In the genomic region with DNA sequence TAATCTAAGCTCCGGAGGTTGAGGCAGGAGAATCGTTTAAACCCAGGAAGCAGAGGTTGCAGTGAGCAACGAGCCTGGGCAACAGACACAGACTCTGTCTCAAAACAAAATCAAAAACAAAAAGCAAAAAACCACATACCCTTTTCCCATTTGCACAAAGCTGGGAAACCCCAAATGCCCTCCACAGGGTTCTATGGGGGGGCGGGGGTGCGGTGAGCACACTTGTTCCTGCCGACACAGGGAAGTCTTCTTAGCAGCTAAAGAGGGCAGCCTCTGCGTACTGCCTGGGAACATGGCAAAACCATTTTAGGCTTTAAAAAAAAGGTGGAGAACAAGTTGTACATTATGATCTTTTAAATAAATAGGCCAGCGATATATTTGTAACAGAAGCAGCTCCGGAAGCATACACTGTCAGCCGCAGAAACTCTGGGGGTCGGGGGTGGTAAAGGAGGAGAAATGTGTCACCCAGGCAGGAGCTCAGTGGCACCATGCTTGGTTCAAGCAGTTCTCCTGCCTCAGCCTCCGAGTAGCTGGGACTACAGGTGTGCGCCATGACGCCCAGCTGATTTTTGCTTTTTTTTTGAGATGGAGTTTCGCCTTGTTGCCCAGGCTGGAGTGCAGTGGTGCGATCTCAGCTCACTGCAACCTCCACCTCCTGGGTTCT, we compare ENCODE assay signal across 8 cellular contexts. TPM values are rescaled to one million over a fixed set of nuclear protein-coding genes. Genes with fewer than 3 reads are reported as not detected.
DNase-seq lines count a peak whose midpoint lies in the region; ATAC-seq and TF ChIP-seq lines count a peak whose summit lies in the region.
"Not testable (repeated sequence)": the region's sequence is repeated elsewhere in the genome, so short reads cannot be mapped to it uniquely, and the experiment has no call there.

No MANE protein-coding gene starts in this region.

- peaks cover 19 to 60% (median 38%) of the 10 kb centered on the region in 4 donors for H3K4me1 Mint-ChIP-seq in CD4-positive, alpha-beta memory T cell
- H3K4me1 Mint-ChIP-seq in IgD-negative memory B cell (peaks cover 13 to 20% (median 19%) of the 10 kb centered on the region in 3 donors), osteocyte (ENCODE audit: unreplicated experiment) (peaks cover 61% of the 10 kb centered on the region)
- peaks cover 65% of the 10 kb centered on the region for H3K4me1 Mint-ChIP-seq in activated CD8-positive, alpha-beta T cell treated with anti-CD3 and anti-CD28 coated beads, Interleukin-2, amount 10 ng/mL, durations not matched to agents 7 days and 5 days (ENCODE audit: low read depth)
- peaks cover 40% of the 10 kb centered on the region for H3K4me1 Mint-ChIP-seq in activated naive CD8-positive, alpha-beta T cell treated with anti-CD3 and anti-CD28 coated beads, Interleukin-2, amount 10 ng/mL, durations not matched to agents 7 days and 5 days
- peaks cover 59% of the 10 kb centered on the region for H3K4me1 Mint-ChIP-seq in stimulated activated naive CD8-positive, alpha-beta T cell treated with anti-CD3 and anti-CD28 coated beads, Interleukin-15, Interleukin-2, amounts not matched to agents 100 ng/mL and 50 ng/mL, for 24 hours (ENCODE audit: low read depth)

- not testable (repeated sequence) for H3K4me3 ChIP-seq in CD4-positive, alpha-beta memory T cell (ENCODE audit: low read length in 2 of 2)
- H3K4me3 ChIP-seq in SU-DHL-6 (ENCODE audit: insufficient read depth, low read length, poor library complexity, severe bottlenecking) (peak overlapping the region; percentile 46), fibroblast of the aortic adventitia (ENCODE audit: low read depth, low read length) (peak overlapping the region; percentile 41)

- TF ChIP-seq CTCF in SU-DHL-6 (IDR thresholded peaks at IDR 0.05; ENCODE audit: insufficient read depth, low read length, poor library complexity, severe bottlenecking); fibroblast of the aortic adventitia (IDR thresholded peaks at IDR 0.05; ENCODE audit: insufficient read depth, low read length); osteocyte (IDR thresholded peaks at IDR 0.05): not testable (repeated sequence)

- not testable (repeated sequence) for H4K20me1 ChIP-seq in SU-DHL-6 (ENCODE audit: low read depth, low read length)

- H3K27me3 Mint-ChIP-seq in CD4-positive, alpha-beta memory T cell; IgD-negative memory B cell; activated CD8-positive, alpha-beta T cell treated with anti-CD3 and anti-CD28 coated beads, Interleukin-2, amount 10 ng/mL, durations not matched to agents 7 days and 5 days (ENCODE audit: low read depth); activated naive CD8-positive, alpha-beta T cell treated with anti-CD3 and anti-CD28 coated beads, Interleukin-2, amount 10 ng/mL, durations not matched to agents 7 days and 5 days; osteocyte (ENCODE audit: unreplicated experiment); stimulated activated naive CD8-positive, alpha-beta T cell treated with anti-CD3 and anti-CD28 coated beads, Interleukin-15, Interleukin-2, amounts not matched to agents 100 ng/mL and 50 ng/mL, for 24 hours: not testable (repeated sequence)

- H3K9me3 Mint-ChIP-seq in CD4-positive, alpha-beta memory T cell; IgD-negative memory B cell; activated CD8-positive, alpha-beta T cell treated with anti-CD3 and anti-CD28 coated beads, Interleukin-2, amount 10 ng/mL, durations not matched to agents 7 days and 5 days (ENCODE audit: insufficient read depth); activated naive CD8-positive, alpha-beta T cell treated with anti-CD3 and anti-CD28 coated beads, Interleukin-2, amount 10 ng/mL, durations not matched to agents 7 days and 5 days; osteocyte (ENCODE audit: unreplicated experiment); stimulated activated naive CD8-positive, alpha-beta T cell treated with anti-CD3 and anti-CD28 coated beads, Interleukin-15, Interleukin-2, amounts not matched to agents 100 ng/mL and 50 ng/mL, for 24 hours: not testable (repeated sequence)

- H3K4me1 ChIP-seq in CD4-positive, alpha-beta memory T cell (ENCODE audit: insufficient read depth, low read length) = peaks cover 39% of the 10 kb centered on the region

- peak overlapping the region; percentile 84 to 99 (median 91) for H3K27ac Mint-ChIP-seq in CD4-positive, alpha-beta memory T cell
- peak overlapping the region; percentile 23 to 84 (median 39) for H3K27ac Mint-ChIP-seq in IgD-negative memory B cell
- H3K27ac Mint-ChIP-seq in activated CD8-positive, alpha-beta T cell treated with anti-CD3 and anti-CD28 coated beads, Interleukin-2, amount 10 ng/mL, durations not matched to agents 7 days and 5 days = peak overlapping the region; percentile 85
- peak overlapping the region; percentile 94 for H3K27ac Mint-ChIP-seq in activated naive CD8-positive, alpha-beta T cell treated with anti-CD3 and anti-CD28 coated beads, Interleukin-2, amount 10 ng/mL, durations not matched to agents 7 days and 5 days
- peak overlapping the region; percentile 44 for H3K27ac Mint-ChIP-seq in osteocyte (ENCODE audit: unreplicated experiment)
- H3K27ac Mint-ChIP-seq in stimulated activated naive CD8-positive, alpha-beta T cell treated with anti-CD3 and anti-CD28 coated beads, Interleukin-15, Interleukin-2, amounts not matched to agents 100 ng/mL and 50 ng/mL, for 24 hours = peak overlapping the region; percentile 100

- peak overlapping the region; percentile 70 for H3K9ac ChIP-seq in SU-DHL-6 (ENCODE audit: low read length)

- not testable (repeated sequence) for H3K9me2 ChIP-seq in SU-DHL-6 (replicated peaks; ENCODE audit: insufficient read depth, low read length)

- H3K4me2 ChIP-seq in SU-DHL-6 (ENCODE audit: low read depth, low read length, poor library complexity, severe bottlenecking) = peak overlapping the region; percentile 85

- not testable (repeated sequence) for H3K36me3 ChIP-seq in CD4-positive, alpha-beta memory T cell (ENCODE audit: insufficient read depth, low read length); SU-DHL-6 (ENCODE audit: low read length)

- peak overlapping the region; percentile 77 to 98 (median 94) for H3K4me3 Mint-ChIP-seq in CD4-positive, alpha-beta memory T cell
- H3K4me3 Mint-ChIP-seq in IgD-negative memory B cell (peak overlapping the region; percentile 46 to 94 (median 76)), osteocyte (ENCODE audit: unreplicated experiment) (peak overlapping the region; percentile 78)
- peak overlapping the region; percentile 81 for H3K4me3 Mint-ChIP-seq in activated CD8-positive, alpha-beta T cell treated with anti-CD3 and anti-CD28 coated beads, Interleukin-2, amount 10 ng/mL, durations not matched to agents 7 days and 5 days
- peak overlapping the region; percentile 93 for H3K4me3 Mint-ChIP-seq in activated naive CD8-positive, alpha-beta T cell treated with anti-CD3 and anti-CD28 coated beads, Interleukin-2, amount 10 ng/mL, durations not matched to agents 7 days and 5 days
- peak overlapping the region; percentile 100 for H3K4me3 Mint-ChIP-seq in stimulated activated naive CD8-positive, alpha-beta T cell treated with anti-CD3 and anti-CD28 coated beads, Interleukin-15, Interleukin-2, amounts not matched to agents 100 ng/mL and 50 ng/mL, for 24 hours

- not testable (repeated sequence) for H3K27me3 ChIP-seq in CD4-positive, alpha-beta memory T cell (ENCODE audit: insufficient read depth, low read length); SU-DHL-6 (ENCODE audit: low read length)

- H3K9me3 ChIP-seq in CD4-positive, alpha-beta memory T cell (ENCODE audit: control insufficient read depth in 1 of 2, low read length in 2 of 2); SU-DHL-6 (ENCODE audit: insufficient read depth, low read length): not testable (repeated sequence)

- peak; percentile 38 to 91 (median 63) for DNase-seq in CD4-positive, alpha-beta memory T cell
- DNase-seq in activated CD8-positive, alpha-beta T cell treated with anti-CD3 and anti-CD28 coated beads, Interleukin-2, amount 10 ng/mL, durations not matched to agents 7 days and 5 days = peak; percentile 62
- DNase-seq in activated naive CD8-positive, alpha-beta T cell treated with anti-CD3 and anti-CD28 coated beads, Interleukin-2, amount 10 ng/mL, durations not matched to agents 7 days and 5 days = peak; percentile 43
- DNase-seq in fibroblast of the aortic adventitia (ENCODE audit: low read depth); osteocyte (ENCODE audit: extremely low spot score, unreplicated experiment): not testable (repeated sequence)

- not testable (repeated sequence) for ATAC-seq in activated CD8-positive, alpha-beta T cell treated with anti-CD3 and anti-CD28 coated beads, Interleukin-2, amount 10 ng/mL, durations not matched to agents 7 days and 5 days; activated naive CD8-positive, alpha-beta T cell treated with anti-CD3 and anti-CD28 coated beads, Interleukin-2, amount 10 ng/mL, durations not matched to agents 7 days and 5 days (ENCODE audit: low read depth)

- not testable (repeated sequence) for H3F3A ChIP-seq in SU-DHL-6 (ENCODE audit: insufficient read depth)

- H3K79me2 ChIP-seq in SU-DHL-6 (ENCODE audit: insufficient read depth, low read length) = peaks cover 80% of the 10 kb centered on the region

- POLR2A ChIA-PET in CD4-positive, alpha-beta memory T cell (lab: Charles Lee; ENCODE audit: partially characterized antibody) = interaction anchor here (0.9 to 7.9 kb wide), 8 partner anchors 10 to 100 kb away, joined by 4 to 85 read pairs (median 5); a partner anchor contains a TSS
- POLR2A ChIA-PET in activated CD8-positive, alpha-beta T cell treated with anti-CD3 and anti-CD28 coated beads, Interleukin-2, amount 10 ng/mL, durations not matched to agents 7 days and 5 days (lab: Charles Lee) = interaction anchor here (0.6 to 8.9 kb wide), 9 partner anchors 9 to 100 kb away, joined by 3 to 96 read pairs (median 5); a partner anchor contains a TSS
- POLR2A ChIA-PET in activated naive CD8-positive, alpha-beta T cell treated with anti-CD3 and anti-CD28 coated beads, Interleukin-2, amount 10 ng/mL, durations not matched to agents 7 days and 5 days (lab: Charles Lee) = interaction anchor here (1.1 to 9.2 kb wide), 4 partner anchors 13 to 100 kb away, joined by 3 to 191 read pairs (median 96); a partner anchor contains a TSS

- CTCF ChIA-PET in CD4-positive, alpha-beta memory T cell (lab: Charles Lee; ENCODE audit: partially characterized antibody) = interaction anchor here (0.9 to 13.6 kb wide), 5 partner anchors 10 to 96 kb away, joined by 4 to 388 read pairs (median 5); no protein-coding TSS in a partner anchor
- CTCF ChIA-PET in activated CD8-positive, alpha-beta T cell treated with anti-CD3 and anti-CD28 coated beads, Interleukin-2, amount 10 ng/mL, durations not matched to agents 7 days and 5 days (lab: Charles Lee) = interaction anchor here (1.1 to 13.0 kb wide), 6 partner anchors 10 to 86 kb away, joined by 3 to 493 read pairs (median 8); no protein-coding TSS in a partner anchor

- peak overlapping the region; percentile 38 for H3K27ac ChIP-seq in CD4-positive, alpha-beta memory T cell (ENCODE audit: low read depth, low read length)
- peak overlapping the region; percentile 68 for H3K27ac ChIP-seq in SU-DHL-6 (ENCODE audit: low read depth, low read length)

- intact Hi-C loops in CD4-positive, alpha-beta memory T cell (cut with micrococcal nuclease) = not testable (repeated sequence)

- H2AFZ ChIP-seq in SU-DHL-6 (ENCODE audit: low read depth, low read length, severe bottlenecking) = not testable (repeated sequence)

- H3K36me3 Mint-ChIP-seq in CD4-positive, alpha-beta memory T cell = peaks cover 0 to 15% of the 10 kb centered on the region in 2 donors
- not testable (repeated sequence) for H3K36me3 Mint-ChIP-seq in IgD-negative memory B cell
- H3K36me3 Mint-ChIP-seq in activated CD8-positive, alpha-beta T cell treated with anti-CD3 and anti-CD28 coated beads, Interleukin-2, amount 10 ng/mL, durations not matched to agents 7 days and 5 days (ENCODE audit: low read depth) = peaks cover 48% of the 10 kb centered on the region
- H3K36me3 Mint-ChIP-seq in activated naive CD8-positive, alpha-beta T cell treated with anti-CD3 and anti-CD28 coated beads, Interleukin-2, amount 10 ng/mL, durations not matched to agents 7 days and 5 days = peaks cover 25% of the 10 kb centered on the region
- H3K36me3 Mint-ChIP-seq in osteocyte (ENCODE audit: unreplicated experiment) = peaks cover 13% of the 10 kb centered on the region
- H3K36me3 Mint-ChIP-seq in stimulated activated naive CD8-positive, alpha-beta T cell treated with anti-CD3 and anti-CD28 coated beads, Interleukin-15, Interleukin-2, amounts not matched to agents 100 ng/mL and 50 ng/mL, for 24 hours (ENCODE audit: low read depth) = peaks cover 62% of the 10 kb centered on the region

RNA-seq across cellular contexts. Expression of a gene that starts 3.3 kb away (rescaled TPM):
- 10 to 100 TPM; 12.0 to 13.5 TPM for total RNA-seq in CD4-positive, alpha-beta memory T cell
- polyA plus RNA-seq in CD4-positive, alpha-beta memory T cell = 1 to 10 TPM; 3.5 to 6.4 TPM
- polyA plus RNA-seq in IgD-negative memory B cell = 6.9 TPM
- total RNA-seq in activated CD8-positive, alpha-beta T cell treated with anti-CD3 and anti-CD28 coated beads, Interleukin-2, amount 10 ng/mL, durations not matched to agents 7 days and 5 days = 100 to 1,000 TPM; 114 to 118 TPM
- 10 to 100 TPM; 59.2 to 63.9 TPM for total RNA-seq in activated naive CD8-positive, alpha-beta T cell treated with anti-CD3 and anti-CD28 coated beads, Interleukin-2, amount 10 ng/mL, durations not matched to agents 7 days and 5 days
- total RNA-seq in fibroblast of the aortic adventitia (ENCODE audit: low replicate concordance) = 3.7 and 42.8 TPM in 2 replicates
- 127 and 133 TPM in 2 replicates for total RNA-seq in osteocyte

Comparison
In these comparisons a context has a peak if more than half of its experiments do, and no peak if none do; other contexts are left out.
1. H3K27ac Mint-ChIP-seq: peak in every context shown above with its lines; median percentile 100 in stimulated activated naive CD8-positive, alpha-beta T cell treated with anti-CD3 and anti-CD28 coated beads, Interleukin-15, Interleukin-2, amounts not matched to agents 100 ng/mL and 50 ng/mL, for 24 hours; 94 in activated naive CD8-positive, alpha-beta T cell treated with anti-CD3 and anti-CD28 coated beads, Interleukin-2, amount 10 ng/mL, durations not matched to agents 7 days and 5 days; 91 in CD4-positive, alpha-beta memory T cell; 85 in activated CD8-positive, alpha-beta T cell treated with anti-CD3 and anti-CD28 coated beads, Interleukin-2, amount 10 ng/mL, durations not matched to agents 7 days and 5 days; 44 in osteocyte; 39 in IgD-negative memory B cell.